8 cellular contexts compared by ENCODE assay signal in genomic region chr17:56819431-56820145, GRCh38.
DNase-seq lines count a peak whose midpoint lies in the region; ATAC-seq and TF ChIP-seq lines count a peak whose summit lies in the region.

No MANE protein-coding gene starts in this region.

- TF ChIP-seq CTCF in GM12865 (IDR thresholded peaks at IDR 0.05; ENCODE audit: insufficient read depth, low read depth, low read length, missing control alignments) (peak; percentile 82), astrocyte of the cerebellum (IDR thresholded peaks at IDR 0.05; ENCODE audit: low read depth, low read length, missing control alignments) (peak; percentile 77)

- peak; percentile 80 for DNase-seq in GM12865 (ENCODE audit: low read depth)
- DNase-seq in NCI-H2029 treated with DMSO at 0.1 percent for 48 hours (lab: John Stamatoyannopoulos, UW) = peak; percentile 80
- DNase-seq in T1000 (lab: John Stamatoyannopoulos, UW) = peak; percentile 70
- peak; percentile 26 for DNase-seq in astrocyte of the cerebellum (ENCODE audit: low read depth)
- DNase-seq in iPS DF 4.7 (ENCODE audit: extremely low read depth, low spot score) = peak; percentile 94
- DNase-seq in stimulated activated CD4-positive, alpha-beta T cell treated with anti-CD3 and anti-CD28 coated beads, Interleukin-15, amount 100 ng/mL, for 24 hours = peak; percentile 79

- in situ Hi-C loops in astrocyte of the cerebellum (cut with HindIII; ENCODE audit: low sequenced_read_pairs) = no loop called here

- ATAC-seq in HG02642 (IDR thresholded peaks at IDR 0.05; ENCODE audit: poor library complexity, unreplicated experiment) (peak; percentile 74), GM18520 (IDR thresholded peaks at IDR 0.05; ENCODE audit: unreplicated experiment) (no peak)

- H3K4me3 ChIP-seq in GM12865 (ENCODE audit: low read depth, low read length) = no peak overlapping the region
- no peak overlapping the region for H3K4me3 ChIP-seq in astrocyte of the cerebellum (ENCODE audit: low read depth, low read length)

Comparison
In these comparisons a context has a peak if more than half of its experiments do, and no peak if none do; other contexts are left out.
1. DNase-seq: peak in every context shown above with its lines; median percentile 94 in iPS DF 4.7; 80 in GM12865; 80 in NCI-H2029 treated with DMSO at 0.1 percent for 48 hours; 79 in stimulated activated CD4-positive, alpha-beta T cell treated with anti-CD3 and anti-CD28 coated beads, Interleukin-15, amount 100 ng/mL, for 24 hours; 70 in T1000; 26 in astrocyte of the cerebellum.